Comparison of ENCODE assay signal across 12 cellular contexts in genomic region chr2:219398721-219399333, GRCh38. TPM values are rescaled to one million over a fixed set of nuclear protein-coding genes. Genes with fewer than 3 reads are reported as not detected.
DNase-seq lines count a peak whose midpoint lies in the region; ATAC-seq and TF ChIP-seq lines count a peak whose summit lies in the region.
"Had no signal": no experiment of that assay in that cellular context is flagged by ENCODE, and none has a peak within 500 bp of the region (broad histone marks: within the 10 kb centered on the region; RNA-seq: fewer than 3 reads in every experiment).

No MANE protein-coding gene starts in this region.

- intact Hi-C loops in HCT116 (cut with micrococcal nuclease) (no loop called here), gastrocnemius medialis (cut with DNase I; ENCODE audit: low total_unique reads) (no loop called here)

- BruUV-seq in HCT116 (replicated peaks; lab: Mats Ljungman, UMichigan), result no TSS peak

- H3K27me3 ChIP-seq in HCT116 (ENCODE audit: insufficient read depth, low read length), result no peaks in the 10 kb centered on the region
- no peaks in the 10 kb centered on the region for H3K27me3 ChIP-seq in endocrine pancreas (ENCODE audit: control insufficient read depth, insufficient read depth, low read length)
- H3K27me3 ChIP-seq in gastrocnemius medialis, result no peaks in the 10 kb centered on the region
- H3K27me3 ChIP-seq: uterus had no signal

- H3K9me3 ChIP-seq in HCT116 (ENCODE audit: control insufficient read depth in 1 of 2, insufficient read depth in 1 of 2, low read depth in 1 of 2, low read length in 2 of 2), result no peaks in the 10 kb centered on the region
- no peaks in the 10 kb centered on the region for H3K9me3 ChIP-seq in endocrine pancreas (ENCODE audit: control insufficient read depth, low read length)
- no peaks in the 10 kb centered on the region for H3K9me3 ChIP-seq in gastrocnemius medialis
- H3K9me3 ChIP-seq: SK-N-SH, uterus had no signal

- no peaks in the 10 kb centered on the region for H3K79me2 ChIP-seq in HCT116 (ENCODE audit: insufficient read depth, low read length)

- H2AFZ ChIP-seq in HCT116 (ENCODE audit: low read depth, low read length, poor library complexity, severe bottlenecking), result no peak overlapping the region

- POLR2A ChIA-PET in HCT116 (lab: Charles Lee), result no interaction called here

- H3K4me2 ChIP-seq in HCT116 (ENCODE audit: low read length), result peak overlapping the region; percentile 52
- H3K4me2 ChIP-seq: SK-N-SH had no signal

- H3K36me3 ChIP-seq in HCT116 (ENCODE audit: control insufficient read depth in 1 of 2, insufficient read depth in 2 of 2, low read length in 2 of 2) (no peaks in the 10 kb centered on the region), endocrine pancreas (ENCODE audit: control insufficient read depth, insufficient read depth, low read length) (no peaks in the 10 kb centered on the region), gastrocnemius medialis (no peaks in the 10 kb centered on the region)
- H3K36me3 ChIP-seq: uterus had no signal

- no peaks in the 10 kb centered on the region for H4K20me1 ChIP-seq in HCT116 (ENCODE audit: insufficient read depth)

- H3K9me2 ChIP-seq in HCT116 (ENCODE audit: insufficient read depth), result no peaks in the 10 kb centered on the region
- H3K9me2 ChIP-seq: SK-N-SH had no signal

- no peak for TF ChIP-seq POLR2A in HCT116 (IDR thresholded peaks at IDR 0.05; ENCODE audit: borderline replicate concordance, extremely low read depth, insufficient read depth, insufficient read length)
- TF ChIP-seq POLR2A in gastrocnemius medialis (IDR thresholded peaks at IDR 0.05), result no peak

- CTCF ChIA-PET in HCT116 (lab: Charles Lee), result interaction anchor here (2.7 to 2.8 kb wide), 2 partner anchors 11 to 131 kb away, joined by 9 to 11 read pairs; partner anchors contain the start of gene DNPEP

- H3K4me1 ChIP-seq in HCT116 (ENCODE audit: control insufficient read depth in 1 of 2, insufficient read depth in 2 of 2, low read length in 2 of 2) (peaks cover 11 to 25% of the 10 kb centered on the region in 2 experiments; a peak in 3 of 4 replicates), endocrine pancreas (ENCODE audit: control insufficient read depth, insufficient read depth, low read length) (peaks cover 18% of the 10 kb centered on the region), gastrocnemius medialis (peaks cover 41 to 61% of the 10 kb centered on the region in 2 donors)

- RAD21 ChIA-PET in HCT116 (lab: Charles Lee; ENCODE audit: low non-redundant PET in 1 of 2, low total read pairs in 2 of 2, uncharacterized antibody in 2 of 2, unreplicated experiment in 2 of 2), result no interaction called here

- H3K27ac ChIP-seq in HCT116 (ENCODE audit: low read depth, low read length), result no peak overlapping the region
- H3K27ac ChIP-seq in gastrocnemius medialis, result peak overlapping the region; percentile 92 to 99 (median 95)
- H3K27ac ChIP-seq: uterus had no signal

- H3K9ac ChIP-seq in HCT116 (ENCODE audit: low read length), result no peak overlapping the region
- no peak overlapping the region for H3K9ac ChIP-seq in endocrine pancreas (ENCODE audit: control insufficient read depth, insufficient read depth, low read length)
- H3K9ac ChIP-seq: SK-N-SH had no signal

- in situ Hi-C loops in gastrocnemius medialis (cut with MboI; ENCODE audit: low sequenced_read_pairs in 4 of 4), result loop anchor here in 1 of 4 donors (25.0 kb wide), 1 partner anchor 737 kb away; the partner anchor contains the start of genes BCS1L, RNF25, STK36 and ZNF142

- no peak for DNase-seq in HCT116 (ENCODE audit: low read depth, low spot score)
- DNase-seq in NCI-H345 (lab: John Stamatoyannopoulos, UW), result peak; percentile 57
- DNase-seq in gastrocnemius medialis, result peak; percentile 51 to 71
- DNase-seq in T-helper 2 cell, result no peak
- no peak for DNase-seq in kidney tubule cell (ENCODE audit: low spot score)
- DNase-seq: activated naive CD8-positive, alpha-beta T cell treated with anti-CD3 and anti-CD28 coated beads for 36 hours; islet precursor cell; SK-N-SH; uterus had no signal

- H3K4me3 ChIP-seq in HCT116 (replicated peaks in 1 of 2; ENCODE audit: low read depth in 1 of 2, low read length in 2 of 2) (no peak overlapping the region), endocrine pancreas (ENCODE audit: control insufficient read depth, insufficient read depth, low read length) (peak overlapping the region; percentile 17), gastrocnemius medialis (peak overlapping the region; percentile 15 to 43 (median 32))
- H3K4me3 ChIP-seq: uterus had no signal

- no peak for TF ChIP-seq RAD21 in HCT116 (IDR thresholded peaks at IDR 0.05; ENCODE audit: low read depth)

- no peak for TF ChIP-seq CTCF in HCT116 (IDR thresholded peaks at IDR 0.05 in 2 of 3, conservative IDR thresholded peaks at IDR 0.05 in 1 of 3; ENCODE audit: borderline replicate concordance in 1 of 3, insufficient read depth in 1 of 3, low read depth in 2 of 3, low read length in 2 of 3)
- TF ChIP-seq CTCF in gastrocnemius medialis (IDR thresholded peaks at IDR 0.05 in 4 of 5, conservative IDR thresholded peaks at IDR 0.05 in 1 of 5), result no peak

- ATAC-seq in HCT116 (no peak), gastrocnemius medialis (peak; percentile 72 to 81), GM21423 (IDR thresholded peaks at IDR 0.05; ENCODE audit: unreplicated experiment) (no peak)

TF ChIP-seq in HCT116, 20 proteins besides CTCF, POLR2A, EP300 and RAD21:
- no peak for TF ChIP-seq SP1 (IDR thresholded peaks at IDR 0.05; ENCODE audit: low read depth)
- peak; percentile 17; the same call in 1 of the 2 replicates for TF ChIP-seq FOSL1 (IDR thresholded peaks at IDR 0.05; ENCODE audit: low read depth)

RNA-seq across cellular contexts. Expression of gene DNPEP, which starts 11.1 kb away (rescaled TPM):
- total RNA-seq in HCT116 (2021; ENCODE audit: unreplicated experiment) (80.1 TPM), gastrocnemius medialis (100 to 1,000 TPM in 1 of 4 donors, 10 to 100 TPM in 3; 56.0 to 147 (median 65.3) TPM)
- 106 and 109 TPM in 2 replicates for polyA plus RNA-seq in HCT116 (2012)

RNA-seq across cellular contexts. Expression of gene DES, which starts 19.4 kb away (rescaled TPM):
- total RNA-seq in HCT116 (2021; ENCODE audit: unreplicated experiment), result 4.2 TPM
- 5.4 and 7.3 TPM in 2 replicates for polyA plus RNA-seq in HCT116 (2012)
- total RNA-seq in gastrocnemius medialis, result over 10,000 TPM; 19,008 to 28,635 (median 23,575) TPM
- total RNA-seq: osteocyte had no signal

RNA-seq across cellular contexts. Expression of gene SPEG, which starts 35.8 kb away (rescaled TPM):
- total RNA-seq in HCT116 (2021; ENCODE audit: unreplicated experiment), result 56.6 TPM
- polyA plus RNA-seq in HCT116 (2012), result 52.7 and 53.2 TPM in 2 replicates
- 100 to 1,000 TPM; 104 to 387 (median 222) TPM for total RNA-seq in gastrocnemius medialis

Comparison
In these comparisons a context has a peak if more than half of its experiments do, and no peak if none do; other contexts are left out.
1. ATAC-seq: peak in gastrocnemius medialis (2 of 2); none in HCT116 (single experiment) and GM21423 (single experiment).
2. DNase-seq: peak in NCI-H345 (single experiment) and gastrocnemius medialis (2 of 2); none in HCT116 (single experiment), T-helper 2 cell (0 of 5) and kidney tubule cell (single experiment).
3. H3K4me3 ChIP-seq: peak in endocrine pancreas (single experiment) and gastrocnemius medialis (4 of 4); none in HCT116 (0 of 2).
4. RNA of gene DES, which starts 19.4 kb away (total RNA-seq): 19,008 to 28,635 TPM in gastrocnemius medialis; 4.2 TPM in HCT116 (single experiment); every median in the first group is over 1,000 times any median in the second.